18 cellular contexts compared by ENCODE assay signal in the genomic region with DNA sequence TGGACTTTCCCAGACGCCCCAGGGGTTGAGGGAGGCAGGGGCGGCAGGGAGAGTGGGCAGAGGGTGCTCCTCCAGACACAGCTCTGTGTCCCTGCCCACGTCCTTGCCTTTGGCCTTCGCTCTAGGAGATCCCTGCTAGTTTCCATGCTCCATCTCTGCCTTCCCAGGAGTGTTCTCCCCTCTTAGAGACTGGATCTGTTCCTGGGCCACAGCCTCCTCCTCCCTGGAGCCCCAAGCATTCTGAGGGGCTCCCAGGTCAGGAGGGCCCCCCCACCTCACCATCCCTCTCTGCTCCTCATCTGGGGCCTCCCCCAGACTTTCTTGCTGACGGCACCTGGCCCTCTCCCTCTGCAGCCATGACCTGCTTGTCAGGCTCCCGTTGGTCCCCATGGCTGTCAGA.
A peak's percentile ranks its signal among the peaks of the same experiment; 100 is the strongest.
DNase-seq lines count a peak whose midpoint lies in the region; ATAC-seq and TF ChIP-seq lines count a peak whose summit lies in the region.
"Had no signal": no experiment of that assay in that cellular context is flagged by ENCODE, and none has a peak within 500 bp of the region (broad histone marks: within the 10 kb centered on the region; RNA-seq: fewer than 3 reads in every experiment).

No MANE protein-coding gene starts in this region.

- intact Hi-C loops in cardiac septum (cut with DNase I), result no loop called here

- TF ChIP-seq CTCF in right atrium auricular region (IDR thresholded peaks at IDR 0.05), result no peak

- no peak overlapping the region for H3K4ac ChIP-seq in neuronal stem cell (ENCODE audit: low read length)

- DNase-seq in cardiac septum (ENCODE audit: low spot score) (peak; percentile 27), right atrium auricular region (ENCODE audit: low spot score) (no peak), mesenteric fat pad (ENCODE audit: low spot score) (peak; percentile 64), neuronal stem cell (ENCODE audit: low spot score) (no peak), kidney tubule cell (ENCODE audit: low spot score) (no peak)
- DNase-seq: AML-193; Caco-2; Calu3; CD4-positive, alpha-beta T cell; CD8-positive, alpha-beta T cell; DMS79 treated with DMSO at 0.1 percent for 48 hours; GDM1 had no signal

- peaks cover 33% of the 10 kb centered on the region for H3K36me3 ChIP-seq in right atrium auricular region
- H3K36me3 ChIP-seq in neuronal stem cell (replicated peaks in 1 of 2; ENCODE audit: control insufficient read depth in 2 of 2, insufficient read depth in 2 of 2, low read length in 2 of 2), result no peaks in the 10 kb centered on the region
- H3K36me3 ChIP-seq: BLaER1 treated with 17β-estradiol and CSF1 and Interleukin-3, amounts not matched to agents 10 nM and 100 nM had no signal

- H2BK5ac ChIP-seq in neuronal stem cell (ENCODE audit: low read length), result no peak overlapping the region

- H4K8ac ChIP-seq in neuronal stem cell (ENCODE audit: low read depth, low read length), result no peak overlapping the region

- no peak overlapping the region for H3K14ac ChIP-seq in neuronal stem cell (ENCODE audit: low read length)

- H3K79me1 ChIP-seq in neuronal stem cell (ENCODE audit: low read depth, low read length), result no peaks in the 10 kb centered on the region

- peak overlapping the region; percentile 13 for H2AK5ac ChIP-seq in neuronal stem cell (ENCODE audit: low read depth, low read length)

- no peak overlapping the region for H3K23ac ChIP-seq in neuronal stem cell (ENCODE audit: low read depth, low read length, poor library complexity)

- H3K9ac ChIP-seq in neuronal stem cell (ENCODE audit: low read depth, low read length, poor library complexity), result no peak overlapping the region
- H3K9ac ChIP-seq: BLaER1 treated with 17β-estradiol and CSF1 and Interleukin-3, amounts not matched to agents 10 nM and 100 nM had no signal

- no peak overlapping the region for H2BK15ac ChIP-seq in neuronal stem cell (ENCODE audit: low read length)

- no peak overlapping the region for H3K27ac ChIP-seq in right atrium auricular region
- H3K27ac ChIP-seq in neuronal stem cell (replicated peaks; ENCODE audit: low read length), result no peak overlapping the region
- H3K27ac ChIP-seq: 22Rv1; A549; BLaER1 treated with 17β-estradiol and CSF1 and Interleukin-3, amounts not matched to agents 10 nM and 100 nM; C4-2B had no signal

- H3K18ac ChIP-seq in neuronal stem cell (ENCODE audit: low read length), result no peak overlapping the region

- ATAC-seq in GM21447 (IDR thresholded peaks at IDR 0.05; ENCODE audit: unreplicated experiment), result no peak
- ATAC-seq: A549; CD8-positive, alpha-beta T cell; GM12878 had no signal

- no peak overlapping the region for H2BK120ac ChIP-seq in neuronal stem cell (ENCODE audit: low read depth, low read length)

- H3K4me1 ChIP-seq in right atrium auricular region (peaks cover 0 to 11% of the 10 kb centered on the region in 2 donors), neuronal stem cell (ENCODE audit: control insufficient read depth in 2 of 2, insufficient read depth in 1 of 2, low read depth in 1 of 2, low read length in 2 of 2) (peaks cover 0 to 1% of the 10 kb centered on the region in 2 donors)
- H3K4me1 ChIP-seq: Caco-2 had no signal

- no peak overlapping the region for H2AFZ ChIP-seq in neuronal stem cell (ENCODE audit: low read length)

- H3K27me3 ChIP-seq in right atrium auricular region, result no peaks in the 10 kb centered on the region
- peaks cover 0 to 26% (median 7%) of the 10 kb centered on the region in 3 experiments for H3K27me3 ChIP-seq in neuronal stem cell (ENCODE audit: control insufficient read depth in 3 of 3, insufficient read depth in 3 of 3, low read depth in 1 of 3, low read length in 3 of 3)

- no CpG with 5 or more reads among the region's 6 CpGs for WGBS in neuronal stem cell (ENCODE audit: extremely low coverage in 2 of 2, insufficient read length in 2 of 2, insufficient replicate concordance in 1 of 2), 2 donors

- H3K4me3 ChIP-seq in right atrium auricular region, result no peak overlapping the region
- H3K4me3 ChIP-seq in neuronal stem cell (ENCODE audit: low read length in 2 of 2), result no peak overlapping the region
- H3K4me3 ChIP-seq: A549; BLaER1 treated with 17β-estradiol and CSF1 and Interleukin-3, amounts not matched to agents 10 nM and 100 nM; GM12878 had no signal

- no peak overlapping the region for H2BK12ac ChIP-seq in neuronal stem cell (ENCODE audit: low read length)

- H3K4me2 ChIP-seq in neuronal stem cell (ENCODE audit: insufficient read depth, low read length, poor library complexity, severe bottlenecking), result no peak overlapping the region
- H3K4me2 ChIP-seq: A549; BLaER1 treated with 17β-estradiol and CSF1 and Interleukin-3, amounts not matched to agents 10 nM and 100 nM had no signal

- H4K91ac ChIP-seq in neuronal stem cell (ENCODE audit: low read depth, low read length, poor library complexity), result peak overlapping the region; percentile 27

- H3K9me3 ChIP-seq in right atrium auricular region (no peaks in the 10 kb centered on the region), neuronal stem cell (replicated peaks in 1 of 2; ENCODE audit: control insufficient read depth in 2 of 2, insufficient read depth in 1 of 2, low read depth in 1 of 2, low read length in 2 of 2) (no peaks in the 10 kb centered on the region)
- H3K9me3 ChIP-seq: A549; BLaER1 treated with 17β-estradiol and CSF1 and Interleukin-3, amounts not matched to agents 10 nM and 100 nM; Caco-2 had no signal

Comparison
In these comparisons a context has a peak if more than half of its experiments do, and no peak if none do; other contexts are left out.
1. DNase-seq: peak in cardiac septum (single experiment) and mesenteric fat pad (single experiment); none in right atrium auricular region (single experiment), neuronal stem cell (single experiment) and kidney tubule cell (single experiment).